ENCODE assay signal across 13 cellular contexts in genomic region chr14:61452452-61452851, GRCh38.
A peak's percentile ranks its signal among the peaks of the same experiment; 100 is the strongest.
DNase-seq lines count a peak whose midpoint lies in the region; ATAC-seq and TF ChIP-seq lines count a peak whose summit lies in the region.
"Had no signal": no experiment of that assay in that cellular context is flagged by ENCODE, and none has a peak within 500 bp of the region (broad histone marks: within the 10 kb centered on the region; RNA-seq: fewer than 3 reads in every experiment).

No MANE protein-coding gene starts in this region.

- peak in 8 of 10 experiments; percentile 30 to 55 (median 44) for DNase-seq in CD4-positive, alpha-beta T cell
- DNase-seq in T-cell: peak in 31 of 34 experiments; percentile 37 to 73 (median 53)
- DNase-seq in activated T-cell treated with anti-CD3 and anti-CD28 coated beads, Interleukin-2, amount 50 U/mL, for 24 hours: peak; percentile 63
- no peak for DNase-seq in lower lobe of right lung
- no peak for DNase-seq in NCI-H2227 (lab: John Stamatoyannopoulos, UW; ENCODE audit: unreplicated experiment)
- no peak for DNase-seq in AML-193 (lab: John Stamatoyannopoulos, UW)
- DNase-seq in uterus: no peak
- no peak for DNase-seq in glomerular visceral epithelial cell (ENCODE audit: extremely low spot score)
- DNase-seq: effector CD8-positive, alpha-beta T cell; GF-D8; NCI-H345 had no signal

- H3K9me3 ChIP-seq in CD4-positive, alpha-beta T cell (ENCODE audit: control insufficient read depth, low read length): no peaks in the 10 kb centered on the region
- no peaks in the 10 kb centered on the region for H3K9me3 ChIP-seq in lower lobe of right lung
- no peaks in the 10 kb centered on the region for H3K9me3 ChIP-seq in uterus
- H3K9me3 ChIP-seq: gastroesophageal sphincter had no signal

- H3K27ac Mint-ChIP-seq in CD4-positive, alpha-beta T cell: peak overlapping the region; percentile 91
- H3K27ac Mint-ChIP-seq in T-cell: peak overlapping the region; percentile 95
- H3K27ac Mint-ChIP-seq in activated T-cell treated with anti-CD3 and anti-CD28 coated beads, Interleukin-2, amount 50 U/mL, for 24 hours: peak overlapping the region; percentile 96

- CTCF ChIA-PET in CD4-positive, alpha-beta T cell (lab: Charles Lee): interaction anchor here (0.7 to 3.1 kb wide), 5 partner anchors 9 to 385 kb away, joined by 3 to 12 read pairs (median 6); no protein-coding TSS in a partner anchor
- CTCF ChIA-PET in T-cell (lab: Charles Lee): interaction anchor here (0.6 to 1.8 kb wide), 13 partner anchors 10 to 248 kb away, joined by 3 to 5 read pairs (median 3); partner anchors contain the start of gene PRKCH (in 1 of the 2)

- intact Hi-C loops in CD4-positive, alpha-beta T cell (cut with DNase I, micrococcal nuclease): loop anchor here (2.0 to 5.0 kb wide), 4 partner anchors 45 to 156 kb away; no protein-coding TSS in a partner anchor
- intact Hi-C loops in lower lobe of right lung (cut with DNase I) (no loop called here), uterus (cut with DNase I; ENCODE audit: low total_unique reads) (no loop called here)

- H3K4me1 Mint-ChIP-seq in CD4-positive, alpha-beta T cell (ENCODE audit: low read depth): peaks cover 100% of the 10 kb centered on the region
- peaks cover 98 to 100% (median 98%) of the 10 kb centered on the region in 3 donors for H3K4me1 Mint-ChIP-seq in T-cell
- peaks cover 97% of the 10 kb centered on the region for H3K4me1 Mint-ChIP-seq in activated T-cell treated with anti-CD3 and anti-CD28 coated beads, Interleukin-2, amount 50 U/mL, for 24 hours (ENCODE audit: low read depth)
- H3K4me1 Mint-ChIP-seq: neural crest cell had no signal

- H3K27ac ChIP-seq in CD4-positive, alpha-beta T cell (ENCODE audit: low read depth, low read length): peak overlapping the region; percentile 54
- H3K27ac ChIP-seq in lower lobe of right lung (no peak overlapping the region), uterus (no peak overlapping the region)
- H3K27ac ChIP-seq: gastroesophageal sphincter had no signal

- H3K4me1 ChIP-seq in lower lobe of right lung (peaks cover 4% of the 10 kb centered on the region), uterus (no peaks in the 10 kb centered on the region)
- H3K4me1 ChIP-seq: gastroesophageal sphincter had no signal

- no peak for TF ChIP-seq POLR2A in uterus (IDR thresholded peaks at IDR 0.05)

- peaks cover 100% of the 10 kb centered on the region for H3K36me3 Mint-ChIP-seq in CD4-positive, alpha-beta T cell (ENCODE audit: low read depth)
- H3K36me3 Mint-ChIP-seq in T-cell: peaks cover 76% of the 10 kb centered on the region
- H3K36me3 Mint-ChIP-seq in activated T-cell treated with anti-CD3 and anti-CD28 coated beads, Interleukin-2, amount 50 U/mL, for 24 hours (ENCODE audit: low read depth): peaks cover 92% of the 10 kb centered on the region

- no peaks in the 10 kb centered on the region for H3K9me3 Mint-ChIP-seq in CD4-positive, alpha-beta T cell
- no peaks in the 10 kb centered on the region for H3K9me3 Mint-ChIP-seq in T-cell
- no peaks in the 10 kb centered on the region for H3K9me3 Mint-ChIP-seq in activated T-cell treated with anti-CD3 and anti-CD28 coated beads, Interleukin-2, amount 50 U/mL, for 24 hours
- H3K9me3 Mint-ChIP-seq: neural crest cell had no signal

- TF ChIP-seq CTCF in CD4-positive, alpha-beta T cell (IDR thresholded peaks at IDR 0.05): no peak
- TF ChIP-seq CTCF in lower lobe of right lung (IDR thresholded peaks at IDR 0.05) (no peak), uterus (IDR thresholded peaks at IDR 0.05) (no peak)

- H3K36me3 ChIP-seq in lower lobe of right lung (peaks cover 11% of the 10 kb centered on the region), uterus (no peaks in the 10 kb centered on the region)

- H3K27me3 Mint-ChIP-seq in CD4-positive, alpha-beta T cell: no peaks in the 10 kb centered on the region
- H3K27me3 Mint-ChIP-seq in T-cell: no peaks in the 10 kb centered on the region
- H3K27me3 Mint-ChIP-seq in activated T-cell treated with anti-CD3 and anti-CD28 coated beads, Interleukin-2, amount 50 U/mL, for 24 hours: no peaks in the 10 kb centered on the region

- ATAC-seq in CD4-positive, alpha-beta T cell (ENCODE audit: poor library complexity): peak; percentile 75
- ATAC-seq in T-cell (replicated peaks in 1 of 4) (peak; percentile 86 to 93 (median 90)), lower lobe of right lung (peak; percentile 12 to 34)
- ATAC-seq: gastroesophageal sphincter had no signal

- POLR2A ChIA-PET in CD4-positive, alpha-beta T cell (lab: Charles Lee): interaction anchor here (0.5 to 2.4 kb wide), 24 partner anchors 10 to 243 kb away, joined by 3 to 21 read pairs (median 5); partner anchors contain the start of genes HIF1A, PRKCH and TMEM30B
- POLR2A ChIA-PET in T-cell (lab: Charles Lee): interaction anchor here (0.5 to 1.0 kb wide), 8 partner anchors 31 to 294 kb away, joined by 3 to 4 read pairs (median 3); no protein-coding TSS in a partner anchor

- H3K4me3 ChIP-seq in lower lobe of right lung: no peak overlapping the region
- no peak overlapping the region for H3K4me3 ChIP-seq in uterus
- H3K4me3 ChIP-seq: gastroesophageal sphincter had no signal

- no peaks in the 10 kb centered on the region for H3K27me3 ChIP-seq in CD4-positive, alpha-beta T cell (ENCODE audit: control insufficient read depth, insufficient read depth, low read length)
- H3K27me3 ChIP-seq in lower lobe of right lung (ENCODE audit: low read depth) (no peaks in the 10 kb centered on the region), uterus (no peaks in the 10 kb centered on the region)

- H3K4me3 Mint-ChIP-seq in CD4-positive, alpha-beta T cell: peak overlapping the region; percentile 87
- peak overlapping the region; percentile 43 to 74 (median 65) for H3K4me3 Mint-ChIP-seq in T-cell
- peak overlapping the region; percentile 70 for H3K4me3 Mint-ChIP-seq in activated T-cell treated with anti-CD3 and anti-CD28 coated beads, Interleukin-2, amount 50 U/mL, for 24 hours
- H3K4me3 Mint-ChIP-seq: neural crest cell had no signal

Comparison
In these comparisons a context has a peak if more than half of its experiments do, and no peak if none do; other contexts are left out.
1. ATAC-seq: peak in every context shown above with its lines; median percentile 90 in T-cell; 75 in CD4-positive, alpha-beta T cell; 23 in lower lobe of right lung.
2. DNase-seq: peak in CD4-positive, alpha-beta T cell (8 of 10), T-cell (31 of 34) and activated T-cell treated with anti-CD3 and anti-CD28 coated beads, Interleukin-2, amount 50 U/mL, for 24 hours (single experiment); none in lower lobe of right lung (single experiment), NCI-H2227 (single experiment), AML-193 (0 of 2), uterus (0 of 2) and glomerular visceral epithelial cell (single experiment).
3. intact Hi-C loops: an anchor here in CD4-positive, alpha-beta T cell (2.0 to 5.0 kb wide); none called in lower lobe of right lung and uterus.
4. Peak in every context shown above with its lines, with median percentiles within 50 percentile points of each other: H3K27ac Mint-ChIP-seq and H3K4me3 Mint-ChIP-seq.